28 cellular contexts compared by ENCODE assay signal in the genomic region with DNA sequence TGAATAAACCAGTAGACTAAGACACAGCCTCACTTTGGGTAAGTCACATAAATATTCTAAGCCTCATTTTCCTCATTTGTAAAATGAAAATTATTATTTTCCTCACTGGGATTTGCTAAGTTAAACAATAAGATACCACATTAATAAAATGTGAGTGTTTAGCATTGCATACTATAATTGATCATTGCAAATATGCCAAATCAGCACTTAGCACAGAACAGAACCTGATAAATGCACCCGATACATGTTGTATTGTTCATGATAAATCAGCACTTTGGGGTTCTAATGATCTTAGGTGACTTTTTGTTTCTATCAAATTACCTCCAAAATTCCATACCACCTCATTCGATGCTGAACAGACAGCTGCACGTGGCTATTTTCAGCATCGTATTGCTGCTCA.
"Had no signal": no experiment of that assay in that cellular context is flagged by ENCODE, and none has a peak within 500 bp of the region (broad histone marks: within the 10 kb centered on the region; RNA-seq: fewer than 3 reads in every experiment).

No MANE protein-coding gene starts in this region.

- H3K27me3 ChIP-seq: colonic mucosa, dorsolateral prefrontal cortex, esophagus muscularis mucosa, esophagus squamous epithelium, foreskin keratinocyte, gastrocnemius medialis, gastroesophageal sphincter, heart left ventricle, hepatocyte had no signal

- FAIRE-seq: endometrium, endothelial cell of umbilical vein, frontal cortex had no signal

- H3K9me3 ChIP-seq: colonic mucosa, esophagus muscularis mucosa, esophagus squamous epithelium, gastrocnemius medialis, gastroesophageal sphincter had no signal

- H3K4me2 ChIP-seq: hepatocyte had no signal

- H3K36me3 ChIP-seq: colonic mucosa, esophagus muscularis mucosa, esophagus squamous epithelium, gastrocnemius medialis, gastroesophageal sphincter, heart left ventricle, heart right ventricle had no signal

- H3K4me1 ChIP-seq: colonic mucosa, esophagus muscularis mucosa, esophagus squamous epithelium, foreskin keratinocyte, gastrocnemius medialis, gastroesophageal sphincter, heart left ventricle, heart right ventricle had no signal

- H3K79me2 ChIP-seq: hepatocyte had no signal

- ATAC-seq: effector memory CD8-positive, alpha-beta T cell; esophagus mucosa; foreskin keratinocyte; gastrocnemius medialis; gastroesophageal sphincter; heart left ventricle; heart right ventricle had no signal

- H3K27ac ChIP-seq: colonic mucosa, coronary artery, epithelial cell of prostate, esophagus muscularis mucosa, esophagus squamous epithelium, foreskin keratinocyte, gastrocnemius medialis, gastroesophageal sphincter, heart left ventricle, heart right ventricle, hepatocyte had no signal

- H2AFZ ChIP-seq: hepatocyte had no signal

- H3K4me3 ChIP-seq: colonic mucosa, coronary artery, dorsolateral prefrontal cortex, esophagus muscularis mucosa, esophagus squamous epithelium, gastrocnemius medialis, gastroesophageal sphincter, heart left ventricle, heart right ventricle, hepatocyte had no signal

- DNase-seq: colonic mucosa; cortex of kidney; dermis blood vessel endothelial cell; dorsolateral prefrontal cortex; effector CD4-positive, alpha-beta T cell; effector CD8-positive, alpha-beta T cell; effector memory CD4-positive, alpha-beta T cell; effector memory CD8-positive, alpha-beta T cell; endodermal cell; erythroblast; esophagus squamous epithelium; foreskin fibroblast; foreskin keratinocyte; foreskin melanocyte; gastrocnemius medialis; glutamatergic neuron; head of caudate nucleus; heart left ventricle; heart right ventricle had no signal
